ENCODE assay signal across 21 cellular contexts in the genomic region with DNA sequence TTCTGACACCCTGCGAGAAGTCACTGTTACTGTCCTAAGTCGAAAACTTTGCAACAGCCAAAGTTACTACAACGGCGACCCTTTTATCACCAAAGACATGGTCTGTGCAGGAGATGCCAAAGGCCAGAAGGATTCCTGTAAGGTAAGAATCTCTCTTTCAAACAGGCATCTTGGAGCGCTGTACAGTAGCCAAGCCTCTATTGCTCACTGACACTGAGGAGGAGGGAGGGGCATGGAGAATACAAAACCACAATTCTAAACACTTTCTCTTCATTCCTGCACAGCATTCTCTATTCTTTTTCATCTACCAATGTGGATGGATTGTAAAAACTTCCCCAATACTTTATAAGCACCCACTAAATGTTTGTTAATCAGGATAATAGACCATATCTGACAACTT. TPM values are rescaled to one million over a fixed set of nuclear protein-coding genes. Genes with fewer than 3 reads are reported as not detected.
A peak's percentile ranks its signal among the peaks of the same experiment; 100 is the strongest.
DNase-seq lines count a peak whose midpoint lies in the region; ATAC-seq, FAIRE-seq and TF ChIP-seq lines count a peak whose summit lies in the region.
"Had no signal": no experiment of that assay in that cellular context is flagged by ENCODE, and none has a peak within 500 bp of the region (broad histone marks: within the 10 kb centered on the region; RNA-seq: fewer than 3 reads in every experiment).

No MANE protein-coding gene starts in this region.

- no peaks in the 10 kb centered on the region for H3K27me3 Mint-ChIP-seq in CD8-positive, alpha-beta T cell (ENCODE audit: low read depth)
- H3K27me3 Mint-ChIP-seq in astrocyte (ENCODE audit: low read depth, unreplicated experiment) = no peaks in the 10 kb centered on the region
- no peaks in the 10 kb centered on the region for H3K27me3 Mint-ChIP-seq in nephron progenitor cell (ENCODE audit: low read depth, poor library complexity)
- H3K27me3 Mint-ChIP-seq: CD4-positive, CD25-positive, alpha-beta regulatory T cell had no signal

- POLR2A ChIA-PET in CD8-positive, alpha-beta T cell (lab: Charles Lee) = no interaction called here

- 79 to 88% methylated on average over 5 of the region's 5 CpGs for WGBS in pancreas, 2 donors

- no peak overlapping the region for H3K4me3 Mint-ChIP-seq in CD8-positive, alpha-beta T cell
- H3K4me3 Mint-ChIP-seq in astrocyte (ENCODE audit: unreplicated experiment) = no peak overlapping the region
- H3K4me3 Mint-ChIP-seq in nephron progenitor cell = no peak overlapping the region
- H3K4me3 Mint-ChIP-seq: CD4-positive, CD25-positive, alpha-beta regulatory T cell had no signal

- no peak for ATAC-seq in CD8-positive, alpha-beta T cell
- ATAC-seq in pancreas = no peak
- ATAC-seq: HepG2 had no signal

- H3K4me1 Mint-ChIP-seq in CD8-positive, alpha-beta T cell (ENCODE audit: low read depth) = peaks cover 57% of the 10 kb centered on the region
- peaks cover 34% of the 10 kb centered on the region for H3K4me1 Mint-ChIP-seq in astrocyte (ENCODE audit: low read depth, unreplicated experiment)
- peaks cover 14% of the 10 kb centered on the region for H3K4me1 Mint-ChIP-seq in nephron progenitor cell

- CTCF ChIA-PET in CD8-positive, alpha-beta T cell (lab: Charles Lee) = interaction anchor here (0.5 kb wide), 1 partner anchor 720 kb away, joined by 3 read pairs; no protein-coding TSS in a partner anchor

- H3K9me3 ChIP-seq in BLaER1 (peaks cover 11% of the 10 kb centered on the region; the same call in 1 of the 2 replicates), astrocyte (ENCODE audit: insufficient read depth, low read depth, low read length) (no peaks in the 10 kb centered on the region), pancreas (no peaks in the 10 kb centered on the region)
- no peaks in the 10 kb centered on the region for H3K9me3 ChIP-seq in CD8-positive, alpha-beta T cell (ENCODE audit: low read length)

- peak overlapping the region; percentile 24 for H3K27ac Mint-ChIP-seq in CD8-positive, alpha-beta T cell
- H3K27ac Mint-ChIP-seq in astrocyte (ENCODE audit: unreplicated experiment) (no peak overlapping the region), nephron progenitor cell (peak overlapping the region; percentile 55)

- H3K27me3 ChIP-seq in BLaER1 (no peaks in the 10 kb centered on the region), astrocyte (ENCODE audit: insufficient read depth, low read length) (no peaks in the 10 kb centered on the region), pancreas (no peaks in the 10 kb centered on the region)
- no peaks in the 10 kb centered on the region for H3K27me3 ChIP-seq in CD8-positive, alpha-beta T cell (ENCODE audit: insufficient read depth, low read length)

- H3K36me3 ChIP-seq in BLaER1 = no peaks in the 10 kb centered on the region
- no peaks in the 10 kb centered on the region for H3K36me3 ChIP-seq in CD8-positive, alpha-beta T cell (ENCODE audit: insufficient read depth, low read length)
- H3K36me3 ChIP-seq in astrocyte (ENCODE audit: insufficient read depth, low read length) = no peaks in the 10 kb centered on the region
- no peaks in the 10 kb centered on the region for H3K36me3 ChIP-seq in pancreas

- H3K4me1 ChIP-seq in BLaER1 (peaks cover 90% of the 10 kb centered on the region), astrocyte (ENCODE audit: insufficient read depth, low read length) (peaks cover 9% of the 10 kb centered on the region), pancreas (no peaks in the 10 kb centered on the region)
- H3K4me1 ChIP-seq in CD8-positive, alpha-beta T cell (ENCODE audit: insufficient read depth, low read length) = peaks cover 25% of the 10 kb centered on the region

- H3K4me3 ChIP-seq in BLaER1 (peak overlapping the region; percentile 40), astrocyte (ENCODE audit: insufficient read depth, low read depth, low read length) (no peak overlapping the region), pancreas (no peak overlapping the region)
- H3K4me3 ChIP-seq in CD8-positive, alpha-beta T cell (ENCODE audit: low read depth, low read length) = no peak overlapping the region

- H3K9ac ChIP-seq in BLaER1 (peak overlapping the region; percentile 54; the same call in 1 of the 2 replicates), astrocyte (ENCODE audit: low read length) (no peak overlapping the region)

- no peak for TF ChIP-seq CTCF in CD8-positive, alpha-beta T cell (IDR thresholded peaks at IDR 0.05)
- TF ChIP-seq CTCF in astrocyte (IDR thresholded peaks at IDR 0.05; ENCODE audit: insufficient read depth, low read depth, low read length) (no peak), nephron progenitor cell (IDR thresholded peaks at IDR 0.05) (no peak), pancreas (IDR thresholded peaks at IDR 0.05) (no peak)

- H2AFZ ChIP-seq in astrocyte (ENCODE audit: low read depth, low read length) = no peak overlapping the region

- no peak for DNase-seq in CD8-positive, alpha-beta T cell
- DNase-seq in astrocyte (ENCODE audit: low read depth) = peak; percentile 18
- no peak for DNase-seq in nephron progenitor cell
- no peak for DNase-seq in pancreas
- no peak for DNase-seq in activated effector memory CD4-positive, alpha-beta T cell treated with Interleukin-2 at 50 U/mL for 16 hours
- DNase-seq in stimulated activated CD4-positive, alpha-beta T cell treated with anti-CD3 and anti-CD28 coated beads, Interleukin-2, amount 100 ng/mL, for 24 hours = no peak
- DNase-seq: ACHN; CD4-positive, CD25-positive, alpha-beta regulatory T cell; DMS53; KG1; NCI-H1105 treated with DMSO at 0.1 percent for 48 hours; NCI-H1694; NCI-H2107; NCI-H2227 treated with DMSO at 0.1 percent for 48 hours; NCI-H524; NCI-H82; SHP77 had no signal

- H4K20me1 ChIP-seq in BLaER1 (no peaks in the 10 kb centered on the region), astrocyte (ENCODE audit: insufficient read depth, low read length) (no peaks in the 10 kb centered on the region)

- peak overlapping the region; percentile 79 for H3K4me2 ChIP-seq in BLaER1
- H3K4me2 ChIP-seq in astrocyte (ENCODE audit: low read length) = no peak overlapping the region

- H3K27ac ChIP-seq in BLaER1 (peak overlapping the region; percentile 63), astrocyte (ENCODE audit: low read depth, low read length) (no peak overlapping the region), pancreas (no peak overlapping the region)
- no peak overlapping the region for H3K27ac ChIP-seq in CD8-positive, alpha-beta T cell (ENCODE audit: low read depth, low read length)

- FAIRE-seq in astrocyte (lab: Jason Lieb, UNC) (no peak), pancreas (lab: Jason Lieb, UNC) (no peak)
- FAIRE-seq: HepG2 had no signal

- no peaks in the 10 kb centered on the region for H3K9me3 Mint-ChIP-seq in CD8-positive, alpha-beta T cell
- no peaks in the 10 kb centered on the region for H3K9me3 Mint-ChIP-seq in astrocyte (ENCODE audit: unreplicated experiment)
- peaks cover 5% of the 10 kb centered on the region for H3K9me3 Mint-ChIP-seq in nephron progenitor cell
- H3K9me3 Mint-ChIP-seq: CD4-positive, CD25-positive, alpha-beta regulatory T cell had no signal

- H3K36me3 Mint-ChIP-seq in CD8-positive, alpha-beta T cell = peaks cover 36% of the 10 kb centered on the region
- H3K36me3 Mint-ChIP-seq in astrocyte (ENCODE audit: low read depth, unreplicated experiment) (no peaks in the 10 kb centered on the region), nephron progenitor cell (ENCODE audit: low read depth) (no peaks in the 10 kb centered on the region)
- H3K36me3 Mint-ChIP-seq: CD4-positive, CD25-positive, alpha-beta regulatory T cell had no signal

- no peaks in the 10 kb centered on the region for H3K79me2 ChIP-seq in astrocyte (ENCODE audit: insufficient read depth, low read length)

- intact Hi-C loops in CD8-positive, alpha-beta T cell (cut with DNase I, micrococcal nuclease) = no loop called here
- intact Hi-C loops in pancreas (cut with DNase I) = no loop called here

RNA-seq across cellular contexts. Expression of a gene that starts 7.4 kb away (rescaled TPM):
- total RNA-seq in CD8-positive, alpha-beta T cell = 10 to 100 TPM; 38.8 to 42.2 TPM
- total RNA-seq in astrocyte = not detected in 2 replicates
- under 1 TPM in 4 of 6 donors, not detected in 2; 0.20 to 0.34 (median 0.27) TPM for total RNA-seq in pancreas
- polyA plus RNA-seq in pancreas = under 1 TPM; 0.28 to 0.30 TPM
- total RNA-seq: H4, HepG2, RPMI7951 had no signal
- polyA plus RNA-seq: HepG2 had no signal

RNA-seq across cellular contexts. Expression of a gene that starts 46.1 kb away (rescaled TPM):
- total RNA-seq in CD8-positive, alpha-beta T cell = not detected
- 0.54 TPM in 1 of 2 replicates, not detected in the other for total RNA-seq in astrocyte
- under 1 TPM in 4 of 6 donors, not detected in 2; 0.19 to 0.84 (median 0.69) TPM for total RNA-seq in pancreas
- 1 to 10 TPM in 1 of 2 donors, under 1 TPM in 1; 0.08 to 1.0 TPM for polyA plus RNA-seq in pancreas
- total RNA-seq: H4, HepG2 had no signal
- polyA plus RNA-seq: HepG2 had no signal

Comparison
In these comparisons a context has a peak if more than half of its experiments do, and no peak if none do; other contexts are left out.
1. RNA of a gene that starts 7.4 kb away (total RNA-seq): 38.8 to 42.2 TPM in CD8-positive, alpha-beta T cell; 0.20 to 0.34 TPM in pancreas and not detected in astrocyte; every median in the first group is over 10 times any median in the second.